ENCODE assay signal across 10 cellular contexts in genomic region chr2:44369392-44369791, GRCh38.
"Had no signal": no experiment of that assay in that cellular context is flagged by ENCODE, and none has a peak within 500 bp of the region (broad histone marks: within the 10 kb centered on the region; RNA-seq: fewer than 3 reads in every experiment).

No MANE protein-coding gene starts in this region.

- ATAC-seq: GM23338, HCT116, K562 had no signal

- H3K4me3 ChIP-seq: GM23338, K562 had no signal

- H3K9me3 Mint-ChIP-seq: GM23338, H9, HFFc6 had no signal

- FAIRE-seq: H1, H54, K562 had no signal

- H3K27ac Mint-ChIP-seq: GM23338, HFFc6 had no signal

- H3K4me2 ChIP-seq: GM23338 had no signal

- H3K4me3 Mint-ChIP-seq: GM23338, H9, HFFc6 had no signal

- H2AFZ ChIP-seq: GM23338 had no signal

- DNase-seq: H9, HFFc6, IMR-90, Kasumi-1, KG1 had no signal
